In genomic region chr19:5120833-5121232, GRCh38 we compare ENCODE assay signal across 16 cellular contexts.
A peak's percentile ranks its signal among the peaks of the same experiment; 100 is the strongest.
DNase-seq lines count a peak whose midpoint lies in the region; TF ChIP-seq lines count a peak whose summit lies in the region.
"Had no signal": no experiment of that assay in that cellular context is flagged by ENCODE, and none has a peak within 500 bp of the region (broad histone marks: within the 10 kb centered on the region; RNA-seq: fewer than 3 reads in every experiment).

No MANE protein-coding gene starts in this region.

- no peak overlapping the region for H2BK12ac ChIP-seq in neuronal stem cell (ENCODE audit: low read length)

- H3K36me3 ChIP-seq in BLaER1 (peaks cover 51% of the 10 kb centered on the region), KOPT-K1 (ENCODE audit: insufficient read depth, low read length) (peaks cover 18% of the 10 kb centered on the region; the same call in 1 of the 2 replicates), neuronal stem cell (replicated peaks in 1 of 2; ENCODE audit: control insufficient read depth in 2 of 2, insufficient read depth in 2 of 2, low read length in 2 of 2) (peaks cover 14 to 57% of the 10 kb centered on the region in 2 donors)
- H3K36me3 ChIP-seq: SJCRH30 had no signal

- no peak for DNase-seq in dorsolateral prefrontal cortex
- DNase-seq in neuronal stem cell (ENCODE audit: low spot score) = no peak
- no peak for DNase-seq in coronary artery (ENCODE audit: low spot score)
- no peak for DNase-seq in NCI-H1436 (lab: John Stamatoyannopoulos, UW)
- no peak for DNase-seq in hepatic stellate cell (ENCODE audit: low spot score)
- DNase-seq: CD8-positive, alpha-beta memory T cell; GF-D8; H7; NCI-H1436 treated with DMSO at 0.1 percent for 48 hours; NCI-H2081 treated with DMSO at 0.1 percent for 48 hours; NCI-H2227 treated with DMSO at 0.1 percent for 48 hours; NCI-H526; SJCRH30 had no signal

- peaks cover 2% of the 10 kb centered on the region for H3K79me1 ChIP-seq in neuronal stem cell (ENCODE audit: low read depth, low read length)

- TF ChIP-seq CTCF in dorsolateral prefrontal cortex (IDR thresholded peaks at IDR 0.05 in 54 of 56, conservative IDR thresholded peaks at IDR 0.05 in 2 of 56; ENCODE audit: low read depth in 1 of 56, partially characterized antibody in 56 of 56) (no peak), coronary artery (IDR thresholded peaks at IDR 0.05) (no peak)

- no peak overlapping the region for H2BK15ac ChIP-seq in neuronal stem cell (ENCODE audit: low read length)

- peak overlapping the region; percentile 86 for H3K23ac ChIP-seq in neuronal stem cell (ENCODE audit: low read depth, low read length, poor library complexity)

- intact Hi-C loops in dorsolateral prefrontal cortex (cut with DNase I) = no loop called here

- H2AFZ ChIP-seq in neuronal stem cell (ENCODE audit: low read length) = no peak overlapping the region

- H3K9ac ChIP-seq in BLaER1 = peak overlapping the region; percentile 60
- peak overlapping the region; percentile 4 for H3K9ac ChIP-seq in neuronal stem cell (ENCODE audit: low read depth, low read length, poor library complexity)

- no peak overlapping the region for H3K4ac ChIP-seq in neuronal stem cell (ENCODE audit: low read length)

- H3K4me2 ChIP-seq in BLaER1 (peak overlapping the region; percentile 87), neuronal stem cell (ENCODE audit: insufficient read depth, low read length, poor library complexity, severe bottlenecking) (no peak overlapping the region)

- peak overlapping the region; percentile 16 for H2BK120ac ChIP-seq in neuronal stem cell (ENCODE audit: low read depth, low read length)

- WGBS in neuronal stem cell (ENCODE audit: extremely low coverage in 2 of 2, insufficient read length in 2 of 2, insufficient replicate concordance in 1 of 2), 2 donors = no CpG with 5 or more reads among the region's 9 CpGs

- H4K20me1 ChIP-seq in BLaER1 = peaks cover 94% of the 10 kb centered on the region

- H2AK5ac ChIP-seq in neuronal stem cell (ENCODE audit: low read depth, low read length) = no peak overlapping the region

- no peak overlapping the region for H3K14ac ChIP-seq in neuronal stem cell (ENCODE audit: low read length)

- peak overlapping the region; percentile 69 for H4K91ac ChIP-seq in neuronal stem cell (ENCODE audit: low read depth, low read length, poor library complexity)

- H3K27ac ChIP-seq in BLaER1 (peak overlapping the region; percentile 58), KOPT-K1 (ENCODE audit: low read depth, low read length, poor library complexity, severe bottlenecking) (peak overlapping the region; percentile 66), dorsolateral prefrontal cortex (peak overlapping the region in 46 of 59 donors; percentile 18 to 82 (median 51)), neuronal stem cell (replicated peaks; ENCODE audit: low read length) (no peak overlapping the region), coronary artery (no peak overlapping the region)
- H3K27ac ChIP-seq: RWPE1, SJCRH30 had no signal

- peaks cover 95% of the 10 kb centered on the region for H3K4me1 ChIP-seq in BLaER1
- peaks cover 8 to 9% of the 10 kb centered on the region in 2 donors for H3K4me1 ChIP-seq in neuronal stem cell (ENCODE audit: control insufficient read depth in 2 of 2, insufficient read depth in 1 of 2, low read depth in 1 of 2, low read length in 2 of 2)
- H3K4me1 ChIP-seq: SJCRH30 had no signal

- H4K8ac ChIP-seq in neuronal stem cell (ENCODE audit: low read depth, low read length) = no peak overlapping the region

- H3K27me3 ChIP-seq in BLaER1 (no peaks in the 10 kb centered on the region), dorsolateral prefrontal cortex (no peaks in the 10 kb centered on the region), neuronal stem cell (ENCODE audit: control insufficient read depth in 3 of 3, insufficient read depth in 3 of 3, low read depth in 1 of 3, low read length in 3 of 3) (no peaks in the 10 kb centered on the region)
- H3K27me3 ChIP-seq: SJCRH30 had no signal

- H3K4me3 ChIP-seq in BLaER1 (0 out of 2 replicates have a peak overlapping the region, but pooled peaks have one; percentile 2), dorsolateral prefrontal cortex (no peak overlapping the region), neuronal stem cell (ENCODE audit: low read length in 2 of 2) (no peak overlapping the region), coronary artery (no peak overlapping the region)
- H3K4me3 ChIP-seq: SJCRH30 had no signal

- peak overlapping the region; percentile 48 for H2BK5ac ChIP-seq in neuronal stem cell (ENCODE audit: low read length)

- H3K9me3 ChIP-seq in BLaER1 = peaks cover 8% of the 10 kb centered on the region; the same call in 1 of the 2 replicates
- no peaks in the 10 kb centered on the region for H3K9me3 ChIP-seq in KOPT-K1 (ENCODE audit: insufficient read depth, low read length, poor library complexity, severe bottlenecking)
- H3K9me3 ChIP-seq in neuronal stem cell (replicated peaks in 1 of 2; ENCODE audit: control insufficient read depth in 2 of 2, insufficient read depth in 1 of 2, low read depth in 1 of 2, low read length in 2 of 2) = peaks cover 7 to 8% of the 10 kb centered on the region in 2 donors

- H3K18ac ChIP-seq in neuronal stem cell (ENCODE audit: low read length) = peak overlapping the region; percentile 35

Comparison
In these comparisons a context has a peak if more than half of its experiments do, and no peak if none do; other contexts are left out.
1. H3K27ac ChIP-seq: peak in BLaER1 (single experiment), KOPT-K1 (single experiment) and dorsolateral prefrontal cortex (46 of 59); none in neuronal stem cell (single experiment) and coronary artery (0 of 2).